22 cellular contexts compared by ENCODE assay signal in genomic region chr19:33506498-33506897, GRCh38.
"Had no signal": no experiment of that assay in that cellular context is flagged by ENCODE, and none has a peak within 500 bp of the region (broad histone marks: within the 10 kb centered on the region; RNA-seq: fewer than 3 reads in every experiment).

No MANE protein-coding gene starts in this region.

- DNase-seq: activated CD4-positive, alpha-beta T cell treated with anti-CD3 and anti-CD28 coated beads, Interleukin-2, amount 10 ng/mL, durations not matched to agents 7 days and 5 days; activated CD8-positive, alpha-beta memory T cell treated with anti-CD3 and anti-CD28 coated beads for 24 hours; activated CD8-positive, alpha-beta memory T cell treated with anti-CD3 and anti-CD28 coated beads, Interleukin-2, amount 50 U/mL, for 4 hours; activated T-cell treated with anti-CD3 and anti-CD28 coated beads, Interleukin-2, amount 50 U/mL, for 24 hours; brain microvascular endothelial cell; caudate nucleus; dermis blood vessel endothelial cell; effector CD8-positive, alpha-beta T cell; foreskin keratinocyte; lower lobe of right lung; naive B cell; stimulated activated CD4-positive, alpha-beta T cell treated with anti-CD3 and anti-CD28 coated beads, Interleukin-12 subunit alpha, Interleukin-12 subunit beta, amount 100 ng/mL, for 4 hours; stomach; transverse colon had no signal

- ATAC-seq: activated CD4-positive, CD25-positive, alpha-beta regulatory T cell treated with anti-CD3 and anti-CD28 coated beads, Interleukin-2, amount 50 U/mL, for 24 hours; activated T-helper 17 cell treated with anti-CD3 and anti-CD28 coated beads, Interleukin-2, amount 50 U/mL, for 72 hours; left lobe of liver; lower lobe of right lung had no signal

- H3K4me3 Mint-ChIP-seq: activated CD4-positive, alpha-beta T cell treated with anti-CD3 and anti-CD28 coated beads, Interleukin-2, amount 10 ng/mL, durations not matched to agents 7 days and 5 days; activated T-cell treated with anti-CD3 and anti-CD28 coated beads, Interleukin-2, amount 50 U/mL, for 24 hours; activated T-helper 17 cell treated with anti-CD3 and anti-CD28 coated beads, Interleukin-2, amount 50 U/mL, for 72 hours; naive B cell; neural crest cell had no signal

- H3K9me3 ChIP-seq: lower lobe of right lung, prostate gland, right atrium auricular region, stomach, suprapubic skin, transverse colon, vagina had no signal

- H3K27ac Mint-ChIP-seq: activated CD4-positive, alpha-beta T cell treated with anti-CD3 and anti-CD28 coated beads, Interleukin-2, amount 10 ng/mL, durations not matched to agents 7 days and 5 days; activated T-cell treated with anti-CD3 and anti-CD28 coated beads, Interleukin-2, amount 50 U/mL, for 24 hours had no signal

- H3K9me3 Mint-ChIP-seq: activated CD4-positive, alpha-beta T cell treated with anti-CD3 and anti-CD28 coated beads, Interleukin-2, amount 10 ng/mL, durations not matched to agents 7 days and 5 days; activated T-cell treated with anti-CD3 and anti-CD28 coated beads, Interleukin-2, amount 50 U/mL, for 24 hours; activated T-helper 17 cell treated with anti-CD3 and anti-CD28 coated beads, Interleukin-2, amount 50 U/mL, for 72 hours; neural crest cell had no signal

- H3K27me3 Mint-ChIP-seq: activated CD4-positive, alpha-beta T cell treated with anti-CD3 and anti-CD28 coated beads, Interleukin-2, amount 10 ng/mL, durations not matched to agents 7 days and 5 days; activated T-cell treated with anti-CD3 and anti-CD28 coated beads, Interleukin-2, amount 50 U/mL, for 24 hours; activated T-helper 17 cell treated with anti-CD3 and anti-CD28 coated beads, Interleukin-2, amount 50 U/mL, for 72 hours; naive B cell had no signal
